ENCODE assay signal across 9 cellular contexts in the genomic region with DNA sequence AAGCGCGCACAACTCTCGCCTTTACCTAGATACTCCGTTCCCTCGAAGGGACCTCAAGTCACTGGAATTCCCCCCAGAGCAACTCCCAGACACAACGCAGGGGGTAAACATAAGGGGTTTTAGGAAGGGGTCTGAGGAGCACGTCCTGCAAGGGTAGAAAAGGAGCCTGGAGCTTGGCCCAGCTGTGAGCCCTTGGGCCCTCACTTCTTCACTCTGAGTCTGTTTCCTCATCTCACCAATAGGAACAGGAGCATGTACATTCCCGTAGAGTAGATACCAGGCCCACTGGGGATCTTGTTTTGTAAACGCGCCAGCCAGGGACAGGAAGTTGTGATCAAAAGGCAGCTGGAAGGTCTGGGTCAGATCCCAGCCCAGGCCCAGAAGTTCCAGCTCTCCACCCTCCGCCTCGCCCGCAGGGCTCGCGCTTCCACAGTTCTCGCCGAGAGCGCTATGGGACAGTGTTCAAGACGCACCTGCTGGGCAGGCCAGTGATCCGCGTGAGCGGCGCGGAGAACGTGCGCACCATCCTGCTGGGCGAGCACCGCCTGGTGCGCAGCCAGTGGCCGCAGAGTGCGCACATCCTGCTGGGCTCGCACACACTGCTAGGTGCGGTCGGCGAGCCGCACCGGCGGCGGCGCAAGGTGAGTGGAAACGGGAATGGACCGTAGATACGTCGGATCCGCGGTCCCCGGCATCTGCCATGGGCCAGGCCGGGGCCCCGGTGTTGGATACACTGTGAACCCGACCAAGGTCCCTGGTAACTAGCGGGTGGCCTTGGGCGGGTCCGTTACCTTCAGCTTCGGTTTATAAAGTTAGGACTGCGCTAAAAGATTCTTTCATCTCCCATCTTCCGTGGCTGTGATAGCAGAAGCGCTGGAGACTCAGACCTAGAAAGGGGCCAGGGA. TPM values are rescaled to one million over a fixed set of nuclear protein-coding genes. Genes with fewer than 3 reads are reported as not detected.
DNase-seq lines count a peak whose midpoint lies in the region; ATAC-seq, FAIRE-seq and TF ChIP-seq lines count a peak whose summit lies in the region.
"Had no signal": no experiment of that assay in that cellular context is flagged by ENCODE, and none has a peak within 500 bp of the region (broad histone marks: within the 10 kb centered on the region; RNA-seq: fewer than 3 reads in every experiment).

No MANE protein-coding gene starts in this region.

- POLR2A ChIA-PET in H1 (lab: Charles Lee; ENCODE audit: partially characterized antibody), result interaction anchor here (0.6 to 5.7 kb wide), 2 partner anchors 13 to 1415 kb away, joined by 4 to 26 read pairs; a partner anchor contains a TSS

- TF ChIP-seq RAD21 in H1 (IDR thresholded peaks at IDR 0.05 in 1 of 2, conservative IDR thresholded peaks at IDR 0.05 in 1 of 2; ENCODE audit: low read depth in 2 of 2, low read length in 2 of 2), result no peak

- H3K9me3 ChIP-seq in HUES6 (ENCODE audit: control insufficient read depth, insufficient read depth, low read depth, low read length) (no peaks in the 10 kb centered on the region), H1 (ENCODE audit: insufficient read depth in 2 of 2, low read depth in 1 of 2, low read length in 1 of 2) (no peaks in the 10 kb centered on the region; a peak in 1 of 4 replicates)

- no peaks in the 10 kb centered on the region for H3K79me2 ChIP-seq in H1 (ENCODE audit: control insufficient read depth in 1 of 2, insufficient read depth in 2 of 2, low read length in 2 of 2)

- 0 out of 2 replicates have a peak overlapping the region, but pooled peaks have one; percentile 30 for H4K8ac ChIP-seq in H1 (ENCODE audit: extremely low read depth, insufficient read depth, low read length)

- H3K9ac ChIP-seq in HUES6 (ENCODE audit: low read length) (no peak overlapping the region), H1 (replicated peaks in 1 of 4; ENCODE audit: extremely low read depth in 1 of 4, low read depth in 3 of 4, low read length in 3 of 4) (no peak overlapping the region)

- H3K4me1 ChIP-seq in HUES6 (ENCODE audit: control insufficient read depth, insufficient read depth, low read length) (peaks cover 20% of the 10 kb centered on the region), H1 (replicated peaks in 1 of 4; ENCODE audit: control insufficient read depth in 3 of 4, insufficient read depth in 4 of 4, low read length in 3 of 4) (peaks cover 3 to 33% (median 26%) of the 10 kb centered on the region in 4 experiments)

- H3K4me2 ChIP-seq in H1 (ENCODE audit: insufficient read depth in 1 of 2, low read depth in 2 of 2, low read length in 2 of 2), result peak overlapping the region; percentile 75 to 89

- H2AK5ac ChIP-seq in H1 (ENCODE audit: low read depth, low read length), result no peak overlapping the region; the same call in 1 of the 2 replicates

- H3K4me3 ChIP-seq in HUES6 (ENCODE audit: low read depth, low read length) (peak overlapping the region; percentile 45), H1 (ENCODE audit: extremely low read depth in 1 of 4, insufficient read depth in 2 of 4, low read depth in 3 of 4, low read length in 4 of 4) (peak overlapping the region; percentile 34 to 59 (median 46); a peak in 5 of 8 replicates)

- peaks cover 6 to 26% of the 10 kb centered on the region in 2 experiments for H4K20me1 ChIP-seq in H1 (replicated peaks in 1 of 2; ENCODE audit: control insufficient read depth in 1 of 2, insufficient read depth in 2 of 2, low read length in 2 of 2)

- no peak for TF ChIP-seq POLR2A in H1 (IDR thresholded peaks at IDR 0.05; ENCODE audit: control extremely low read depth in 1 of 2, low read depth in 2 of 2, low read length in 2 of 2)

- H3K23ac ChIP-seq in H1 (ENCODE audit: insufficient read length), result no peak overlapping the region

- H3K27ac ChIP-seq in HUES6 (ENCODE audit: low read depth, low read length), result no peak overlapping the region
- no peak overlapping the region for H3K27ac ChIP-seq in H1 (ENCODE audit: low read depth, low read length)

- no peak overlapping the region for H4K5ac ChIP-seq in H1 (ENCODE audit: insufficient read length, low read depth, low read length)

- no peak overlapping the region for H3K4ac ChIP-seq in H1 (replicated peaks; ENCODE audit: insufficient read length, low read depth, low read length)

- H2BK120ac ChIP-seq in H1 (replicated peaks; ENCODE audit: low read depth, low read length), result no peak overlapping the region

- no peak overlapping the region for H3K56ac ChIP-seq in H1 (replicated peaks; ENCODE audit: insufficient read length, low read depth, low read length)

- no peak overlapping the region for H2AFZ ChIP-seq in H1 (ENCODE audit: low read length)

- no peak for TF ChIP-seq CTCF in H1 (IDR thresholded peaks at IDR 0.05; ENCODE audit: control extremely low read depth in 1 of 3, insufficient read depth in 1 of 3, low read depth in 1 of 3, low read length in 3 of 3)

- CTCF ChIA-PET in H1 (lab: Charles Lee; ENCODE audit: partially characterized antibody), result interaction anchor here (0.8 to 14.8 kb wide), 21 partner anchors 8 to 304 kb away, joined by 3 to 147 read pairs (median 4); a partner anchor contains a TSS

- H2BK12ac ChIP-seq in H1 (ENCODE audit: low read depth, low read length), result peak overlapping the region; percentile 29; the same call in 1 of the 2 replicates

- H3K14ac ChIP-seq in H1 (ENCODE audit: insufficient read length), result no peak overlapping the region

- TF ChIP-seq EP300 in H1 (IDR thresholded peaks at IDR 0.05; ENCODE audit: borderline replicate concordance in 1 of 2, low read depth in 2 of 2, low read length in 2 of 2), result no peak

- H3K36me3 ChIP-seq in HUES6 (ENCODE audit: control insufficient read depth, insufficient read depth, low read length), result no peaks in the 10 kb centered on the region
- H3K36me3 ChIP-seq in H1 (ENCODE audit: control insufficient read depth in 2 of 4, insufficient read depth in 4 of 4, low read length in 3 of 4), result peaks cover 0 to 20% (median 1%) of the 10 kb centered on the region in 4 experiments; a peak in 1 of 8 replicates

- H4K91ac ChIP-seq in H1 (replicated peaks; ENCODE audit: insufficient read length, low read length), result no peak overlapping the region

- DNase-seq in AG08396 (ENCODE audit: low spot score) (peak; percentile 42), H1 (ENCODE audit: low read depth in 1 of 2, low spot score in 2 of 2) (no peak), mucosa of gallbladder (ENCODE audit: low spot score) (peak; percentile 9), cerebellar cortex (ENCODE audit: low spot score) (no peak), NCI-H1436 (lab: John Stamatoyannopoulos, UW) (no peak)

- ATAC-seq in GM18909 (IDR thresholded peaks at IDR 0.05; ENCODE audit: poor library complexity, unreplicated experiment), result no peak
- ATAC-seq in HG03571 (IDR thresholded peaks at IDR 0.05; ENCODE audit: unreplicated experiment), result no peak

- H3K23me2 ChIP-seq in H1 (ENCODE audit: low read depth, low read length), result peaks cover 14% of the 10 kb centered on the region; the same call in 1 of the 2 replicates

- no peak overlapping the region for H2BK5ac ChIP-seq in H1 (ENCODE audit: low read depth, low read length)

- H3K27me3 ChIP-seq in HUES6 (ENCODE audit: control insufficient read depth, insufficient read depth, low read length) (peaks cover 97% of the 10 kb centered on the region), H1 (replicated peaks in 1 of 4; ENCODE audit: control insufficient read depth in 3 of 4, extremely low read depth in 1 of 4, insufficient read depth in 3 of 4, low read length in 3 of 4) (peaks cover 81 to 92% (median 84%) of the 10 kb centered on the region in 4 experiments)

- FAIRE-seq in H1 (lab: Jason Lieb, UNC), result no peak

- H3K79me1 ChIP-seq in H1 (ENCODE audit: low read depth, low read length), result no peaks in the 10 kb centered on the region

- WGBS in H1 (ENCODE audit: extremely low coverage in 1 of 2, insufficient coverage in 1 of 2, insufficient read length in 1 of 2, insufficient replicate concordance in 2 of 2, low coverage in 1 of 2, low lambda C conversion rate in 2 of 2, missing lambda C conversion rate in 1 of 2), 2 experiments, result 21% methylated on average over 48 of the region's 57 CpGs; no CpG with 5 or more reads in 1 of the 2 experiments

- H3K18ac ChIP-seq in H1 (ENCODE audit: extremely low read depth, low read length), result no peak overlapping the region

- no peak overlapping the region for H2BK15ac ChIP-seq in H1 (ENCODE audit: low read length)

- no peak overlapping the region for H2BK20ac ChIP-seq in H1 (ENCODE audit: low read length)

TF ChIP-seq in H1, 55 proteins besides CTCF, POLR2A, EP300 and RAD21:
- TF ChIP-seq KDM4A (IDR thresholded peaks at IDR 0.05; ENCODE audit: low read depth, low read length, severe bottlenecking), result no peak
- no peak for TF ChIP-seq EGR1 (IDR thresholded peaks at IDR 0.05; ENCODE audit: borderline replicate concordance, low read depth, low read length)
- TF ChIP-seq SAP30 (IDR thresholded peaks at IDR 0.05; ENCODE audit: insufficient read depth, insufficient replicate concordance, low read length), result no peak
- TF ChIP-seq SUZ12 (IDR thresholded peaks at IDR 0.05; ENCODE audit: low read length), result peak; percentile 89
- peak; percentile 8 for TF ChIP-seq ASH2L (IDR thresholded peaks at IDR 0.05; ENCODE audit: low read length)
- TF ChIP-seq EZH2 (IDR thresholded peaks at IDR 0.05; ENCODE audit: low read depth, low read length, severe bottlenecking), result peak; percentile 83
- TF ChIP-seq RBBP5 (IDR thresholded peaks at IDR 0.05; ENCODE audit: borderline replicate concordance, low read depth, low read length), result no peak

RNA-seq across cellular contexts. Expression of a gene that starts 1.2 kb away (rescaled TPM):
- 0.21 and 0.28 TPM in 2 replicates for total RNA-seq in H1 (2021; fragmentation: NEBNext Ultra II Directional; extraction: Animal tissue kit (Norgen Biotek cat#: 25700))
- 0.12 and 0.93 TPM in 2 replicates for polyA plus RNA-seq in H1 (2011; rRNA removed)
- polyA plus RNA-seq in H1 (2011; cell fraction: cytosol; rRNA removed), result 0.79 TPM
- 3.0 TPM for polyA plus RNA-seq in H1 (2011; cell fraction: nucleus; rRNA removed)
- 0.12 to 0.21 TPM (median 0.20 TPM) in 3 of 4 replicates, not detected in the other for polyA plus RNA-seq in H1 (2012, experiment 1 of 2)
- polyA plus RNA-seq in H1 (2012, experiment 2 of 2), result not detected
- 0.04 TPM for polyA plus RNA-seq in H1 (2013, experiment 1 of 2)
- polyA plus RNA-seq in H1 (2013, experiment 2 of 2), result 0.06 TPM
- polyA minus RNA-seq in H1 (2011; rRNA and poly(A)+ RNA removed), result 0.07 and 0.22 TPM in 2 replicates
- 1.1 TPM for polyA minus RNA-seq in H1 (2011; cell fraction: cytosol; rRNA and poly(A)+ RNA removed)
- 2.2 TPM for polyA minus RNA-seq in H1 (2011; cell fraction: nucleus; rRNA and poly(A)+ RNA removed)
- 0.06 TPM for total RNA-seq in mucosa of gallbladder
- total RNA-seq: SK-MEL-5 had no signal

RNA-seq across cellular contexts. Expression of a gene that starts 11.8 kb away (rescaled TPM):
- 5.0 and 6.2 TPM in 2 replicates for total RNA-seq in H1 (2021; fragmentation: NEBNext Ultra II Directional; extraction: Animal tissue kit (Norgen Biotek cat#: 25700))
- 9.1 and 23.2 TPM in 2 replicates for polyA plus RNA-seq in H1 (2011; rRNA removed)
- 20.6 TPM for polyA plus RNA-seq in H1 (2011; cell fraction: cytosol; rRNA removed)
- 31.1 TPM for polyA plus RNA-seq in H1 (2011; cell fraction: nucleus; rRNA removed)
- polyA plus RNA-seq in H1 (2012, experiment 1 of 2), result 6.0 to 7.8 TPM (median 6.8 TPM) in 4 replicates
- polyA plus RNA-seq in H1 (2012, experiment 2 of 2), result 4.2 TPM
- 2.4 TPM for polyA plus RNA-seq in H1 (2013, experiment 1 of 2)
- 2.5 TPM for polyA plus RNA-seq in H1 (2013, experiment 2 of 2)
- polyA minus RNA-seq in H1 (2011; rRNA and poly(A)+ RNA removed), result 3.7 and 4.8 TPM in 2 replicates
- polyA minus RNA-seq in H1 (2011; cell fraction: cytosol; rRNA and poly(A)+ RNA removed), result 5.5 TPM
- polyA minus RNA-seq in H1 (2011; cell fraction: nucleus; rRNA and poly(A)+ RNA removed), result 6.6 TPM
- not detected for total RNA-seq in mucosa of gallbladder
- total RNA-seq: SK-MEL-5 had no signal

Comparison
In these comparisons a context has a peak if more than half of its experiments do, and no peak if none do; other contexts are left out.
1. DNase-seq: peak in AG08396 (single experiment) and mucosa of gallbladder (single experiment); none in H1 (0 of 2), cerebellar cortex (single experiment) and NCI-H1436 (single experiment).